In the genomic region with DNA sequence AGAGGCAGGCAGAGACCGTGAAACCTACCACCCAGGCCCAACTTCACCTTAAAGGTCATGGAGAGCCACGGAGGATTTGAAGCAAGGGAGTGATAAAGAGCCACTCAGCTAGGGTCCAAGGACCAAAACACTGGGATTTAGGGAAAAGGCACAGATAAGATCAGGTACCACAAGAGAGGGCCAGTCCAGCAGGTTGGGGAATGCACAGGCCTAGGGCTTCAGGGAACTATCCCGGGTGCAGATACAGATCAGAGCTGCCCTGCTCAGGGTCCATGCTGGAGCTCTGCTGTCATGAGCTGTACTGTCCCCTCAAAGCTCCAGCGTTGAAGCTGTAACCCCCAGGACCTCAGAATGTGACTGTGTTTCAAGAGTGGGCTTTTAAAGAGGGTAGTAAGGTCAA, we compare ENCODE assay signal across 23 cellular contexts. TPM values are rescaled to one million over a fixed set of nuclear protein-coding genes. Genes with fewer than 3 reads are reported as not detected.
DNase-seq lines count a peak whose midpoint lies in the region; ATAC-seq and TF ChIP-seq lines count a peak whose summit lies in the region.
"Had no signal": no experiment of that assay in that cellular context is flagged by ENCODE, and none has a peak within 500 bp of the region (broad histone marks: within the 10 kb centered on the region; RNA-seq: fewer than 3 reads in every experiment).

No MANE protein-coding gene starts in this region.

- H3K9me3 ChIP-seq in endodermal cell (ENCODE audit: control insufficient read depth, low read length) (no peaks in the 10 kb centered on the region), neuronal stem cell (replicated peaks in 1 of 2; ENCODE audit: control insufficient read depth in 2 of 2, insufficient read depth in 1 of 2, low read depth in 1 of 2, low read length in 2 of 2) (peaks cover 5 to 8% of the 10 kb centered on the region in 2 donors), MM.1S (replicated peaks; ENCODE audit: insufficient read depth, low read length) (no peaks in the 10 kb centered on the region), aorta (ENCODE audit: control insufficient read depth, low read length) (no peaks in the 10 kb centered on the region)
- H3K9me3 ChIP-seq: BLaER1, HAP-1 had no signal

- 81 to 93% methylated on average over 3 to 4 of the region's 4 CpGs for WGBS in endodermal cell (ENCODE audit: insufficient coverage in 1 of 2, insufficient read length in 1 of 2), 2 experiments
- no CpG with 5 or more reads among the region's 4 CpGs for WGBS in neuronal stem cell (ENCODE audit: extremely low coverage in 2 of 2, insufficient read length in 2 of 2, insufficient replicate concordance in 1 of 2), 2 donors
- WGBS in aorta, 2 donors, result 83 to 85% methylated on average over 4 of the region's 4 CpGs

- no peak overlapping the region for H2BK120ac ChIP-seq in neuronal stem cell (ENCODE audit: low read depth, low read length)

- peak overlapping the region; percentile 14 for H3K18ac ChIP-seq in neuronal stem cell (ENCODE audit: low read length)

- no peaks in the 10 kb centered on the region for H3F3A ChIP-seq in MM.1S (ENCODE audit: insufficient read depth, low read length)

- no peak overlapping the region for H3K14ac ChIP-seq in neuronal stem cell (ENCODE audit: low read length)

- H3K79me1 ChIP-seq in neuronal stem cell (ENCODE audit: low read depth, low read length), result no peaks in the 10 kb centered on the region

- no peaks in the 10 kb centered on the region for H3K27me3 Mint-ChIP-seq in stimulated activated naive CD8-positive, alpha-beta T cell treated with anti-CD3 and anti-CD28 coated beads, Interleukin-15, Interleukin-2, amounts not matched to agents 100 ng/mL and 50 ng/mL, for 24 hours
- no peaks in the 10 kb centered on the region for H3K27me3 Mint-ChIP-seq in endodermal cell (ENCODE audit: insufficient read depth)

- H3K4me1 ChIP-seq in endodermal cell (ENCODE audit: control insufficient read depth, insufficient read depth, low read length) (peaks cover 21% of the 10 kb centered on the region), neuronal stem cell (ENCODE audit: control insufficient read depth in 2 of 2, insufficient read depth in 1 of 2, low read depth in 1 of 2, low read length in 2 of 2) (peaks cover 18 to 23% of the 10 kb centered on the region in 2 donors), MM.1S (ENCODE audit: low read length) (no peaks in the 10 kb centered on the region), aorta (ENCODE audit: control insufficient read depth in 1 of 2, insufficient read depth in 2 of 2, low read length in 2 of 2) (no peaks in the 10 kb centered on the region)
- H3K4me1 ChIP-seq: BLaER1 had no signal

- no peaks in the 10 kb centered on the region for H3K9me3 Mint-ChIP-seq in stimulated activated naive CD8-positive, alpha-beta T cell treated with anti-CD3 and anti-CD28 coated beads, Interleukin-15, Interleukin-2, amounts not matched to agents 100 ng/mL and 50 ng/mL, for 24 hours
- peaks cover 2% of the 10 kb centered on the region for H3K9me3 Mint-ChIP-seq in endodermal cell
- H3K9me3 Mint-ChIP-seq: CD4-positive, CD25-positive, alpha-beta regulatory T cell had no signal

- H3K36me3 Mint-ChIP-seq in stimulated activated naive CD8-positive, alpha-beta T cell treated with anti-CD3 and anti-CD28 coated beads, Interleukin-15, Interleukin-2, amounts not matched to agents 100 ng/mL and 50 ng/mL, for 24 hours (ENCODE audit: low read depth), result no peaks in the 10 kb centered on the region
- peaks cover 12% of the 10 kb centered on the region for H3K36me3 Mint-ChIP-seq in endodermal cell (ENCODE audit: low read depth)

- H3K27ac ChIP-seq in endodermal cell (ENCODE audit: low read depth, low read length), result no peak overlapping the region
- no peak overlapping the region for H3K27ac ChIP-seq in neuronal stem cell (replicated peaks; ENCODE audit: low read length)
- no peak overlapping the region for H3K27ac ChIP-seq in MM.1S (ENCODE audit: low read length)
- H3K27ac ChIP-seq in aorta (ENCODE audit: low read depth in 1 of 2, low read length in 2 of 2), result no peak overlapping the region
- H3K27ac ChIP-seq: BLaER1, SK-N-MC had no signal

- no peaks in the 10 kb centered on the region for H3K9me2 ChIP-seq in MM.1S (replicated peaks; ENCODE audit: insufficient read depth, low read length)

- no peak overlapping the region for H4K91ac ChIP-seq in neuronal stem cell (ENCODE audit: low read depth, low read length, poor library complexity)

- intact Hi-C loops in aorta (cut with DNase I), result no loop called here

- no peak for ATAC-seq in stimulated activated naive CD8-positive, alpha-beta T cell treated with anti-CD3 and anti-CD28 coated beads, Interleukin-15, Interleukin-2, amounts not matched to agents 100 U/mL and 50 U/mL, for 24 hours
- ATAC-seq in HG02759 (IDR thresholded peaks at IDR 0.05; ENCODE audit: unreplicated experiment), result no peak
- ATAC-seq in aorta (ENCODE audit: low FRiP score), result no peak
- ATAC-seq: GM12878, GM23338 had no signal

- H3K4ac ChIP-seq in neuronal stem cell (ENCODE audit: low read length), result no peak overlapping the region

- H3K36me3 ChIP-seq in endodermal cell (ENCODE audit: control insufficient read depth, insufficient read depth, low read length) (no peaks in the 10 kb centered on the region), neuronal stem cell (replicated peaks in 1 of 2; ENCODE audit: control insufficient read depth in 2 of 2, insufficient read depth in 2 of 2, low read length in 2 of 2) (peaks cover 0 to 2% of the 10 kb centered on the region in 2 donors), MM.1S (replicated peaks; ENCODE audit: insufficient read depth, low read length) (no peaks in the 10 kb centered on the region), aorta (ENCODE audit: control insufficient read depth in 1 of 2, insufficient read depth in 2 of 2, low read length in 1 of 2) (no peaks in the 10 kb centered on the region)
- H3K36me3 ChIP-seq: BLaER1, HAP-1 had no signal

- peak overlapping the region; percentile 32 for H2AK5ac ChIP-seq in neuronal stem cell (ENCODE audit: low read depth, low read length)

- H3K4me1 Mint-ChIP-seq in stimulated activated naive CD8-positive, alpha-beta T cell treated with anti-CD3 and anti-CD28 coated beads, Interleukin-15, Interleukin-2, amounts not matched to agents 100 ng/mL and 50 ng/mL, for 24 hours (ENCODE audit: low read depth), result no peaks in the 10 kb centered on the region
- H3K4me1 Mint-ChIP-seq in endodermal cell, result peaks cover 52% of the 10 kb centered on the region

- H3K4me3 ChIP-seq in endodermal cell (ENCODE audit: low read length), result no peak overlapping the region
- no peak overlapping the region for H3K4me3 ChIP-seq in neuronal stem cell (ENCODE audit: low read length in 2 of 2)
- H3K4me3 ChIP-seq in MM.1S (ENCODE audit: low read length), result no peak overlapping the region
- no peak overlapping the region for H3K4me3 ChIP-seq in aorta (ENCODE audit: low read length in 2 of 2)
- H3K4me3 ChIP-seq: BLaER1, GM12878, GM23338, HAP-1, SK-N-MC had no signal

- H3K79me2 ChIP-seq in MM.1S (ENCODE audit: low read length), result no peaks in the 10 kb centered on the region

- no peak overlapping the region for H3K23ac ChIP-seq in neuronal stem cell (ENCODE audit: low read depth, low read length, poor library complexity)

- H3K27ac Mint-ChIP-seq in stimulated activated naive CD8-positive, alpha-beta T cell treated with anti-CD3 and anti-CD28 coated beads, Interleukin-15, Interleukin-2, amounts not matched to agents 100 ng/mL and 50 ng/mL, for 24 hours, result peak overlapping the region; percentile 38
- H3K27ac Mint-ChIP-seq in endodermal cell, result no peak overlapping the region
- H3K27ac Mint-ChIP-seq: CD4-positive, CD25-positive, alpha-beta regulatory T cell; GM23338; HFFc6 had no signal

- H4K20me1 ChIP-seq in MM.1S (ENCODE audit: insufficient read depth, low read length), result no peaks in the 10 kb centered on the region; the same call in 1 of the 2 replicates
- H4K20me1 ChIP-seq: BLaER1 had no signal

- H3K27me3 ChIP-seq in endodermal cell (ENCODE audit: control insufficient read depth, insufficient read depth, low read length, poor library complexity, severe bottlenecking) (no peaks in the 10 kb centered on the region), neuronal stem cell (ENCODE audit: control insufficient read depth in 3 of 3, insufficient read depth in 3 of 3, low read depth in 1 of 3, low read length in 3 of 3) (no peaks in the 10 kb centered on the region), MM.1S (replicated peaks; ENCODE audit: insufficient read depth, low read length) (no peaks in the 10 kb centered on the region), aorta (ENCODE audit: control insufficient read depth in 1 of 2, insufficient read depth in 2 of 2, low read length in 1 of 2) (no peaks in the 10 kb centered on the region)
- H3K27me3 ChIP-seq: BLaER1 had no signal

- H4K8ac ChIP-seq in neuronal stem cell (ENCODE audit: low read depth, low read length), result no peak overlapping the region

- H3K4me2 ChIP-seq in neuronal stem cell (ENCODE audit: insufficient read depth, low read length, poor library complexity, severe bottlenecking) (no peak overlapping the region), MM.1S (ENCODE audit: low read depth, low read length) (no peak overlapping the region)
- H3K4me2 ChIP-seq: BLaER1, GM23338 had no signal

- no peak overlapping the region for H2BK5ac ChIP-seq in neuronal stem cell (ENCODE audit: low read length)

- no peak overlapping the region for H2BK15ac ChIP-seq in neuronal stem cell (ENCODE audit: low read length)

- TF ChIP-seq CTCF in endodermal cell (conservative IDR thresholded peaks at IDR 0.05) (no peak), MM.1S (IDR thresholded peaks at IDR 0.05; ENCODE audit: low read length) (no peak)

- H3K9ac ChIP-seq in endodermal cell (ENCODE audit: extremely low read depth, low read length, poor library complexity, severe bottlenecking) (no peak overlapping the region), neuronal stem cell (ENCODE audit: low read depth, low read length, poor library complexity) (no peak overlapping the region), MM.1S (ENCODE audit: low read length) (no peak overlapping the region)
- H3K9ac ChIP-seq: BLaER1 had no signal

- H2AFZ ChIP-seq in neuronal stem cell (ENCODE audit: low read length), result no peak overlapping the region
- H2AFZ ChIP-seq in MM.1S (ENCODE audit: low read length), result no peak overlapping the region
- H2AFZ ChIP-seq: GM23338 had no signal

- no peak overlapping the region for H3K4me3 Mint-ChIP-seq in stimulated activated naive CD8-positive, alpha-beta T cell treated with anti-CD3 and anti-CD28 coated beads, Interleukin-15, Interleukin-2, amounts not matched to agents 100 ng/mL and 50 ng/mL, for 24 hours
- no peak overlapping the region for H3K4me3 Mint-ChIP-seq in endodermal cell
- H3K4me3 Mint-ChIP-seq: CD4-positive, CD25-positive, alpha-beta regulatory T cell; GM23338; HFFc6 had no signal

- no peak overlapping the region for H2BK12ac ChIP-seq in neuronal stem cell (ENCODE audit: low read length)

- no peak for DNase-seq in stimulated activated naive CD8-positive, alpha-beta T cell treated with anti-CD3 and anti-CD28 coated beads, Interleukin-15, Interleukin-2, amounts not matched to agents 100 U/mL and 50 U/mL, for 24 hours
- DNase-seq in endodermal cell (peak; percentile 35), neuronal stem cell (ENCODE audit: low spot score) (no peak), MM.1S (no peak), aorta (no peak)
- DNase-seq: CD4-positive, CD25-positive, alpha-beta regulatory T cell; DMS53; GDM1; HFFc6; Kasumi-1; NCI-H2029; NCI-H446; NCI-H524 treated with DMSO at 0.1 percent for 48 hours; NCI-H774; SIG-M5 had no signal

RNA-seq across cellular contexts. Expression of a gene that starts 16.9 kb away (rescaled TPM):
- total RNA-seq in endodermal cell (10 to 100 TPM; 11.1 to 13.3 TPM), aorta (1 to 10 TPM; 6.0 to 9.4 TPM)
- polyA plus RNA-seq in endodermal cell (2013, experiment 1 of 2), result 21.0 TPM
- 18.4 TPM for polyA plus RNA-seq in endodermal cell (2013, experiment 2 of 2)
- polyA plus RNA-seq in neuronal stem cell (2013, experiment 1 of 2), result 3.6 TPM
- polyA plus RNA-seq in neuronal stem cell (2013, experiment 2 of 2), result 3.7 TPM
- 1 to 10 TPM; 1.5 to 2.6 TPM for polyA plus RNA-seq in aorta
- polyA plus RNA-seq: AG04450 had no signal
